1 cellular context compared by ENCODE assay signal in the genomic region with DNA sequence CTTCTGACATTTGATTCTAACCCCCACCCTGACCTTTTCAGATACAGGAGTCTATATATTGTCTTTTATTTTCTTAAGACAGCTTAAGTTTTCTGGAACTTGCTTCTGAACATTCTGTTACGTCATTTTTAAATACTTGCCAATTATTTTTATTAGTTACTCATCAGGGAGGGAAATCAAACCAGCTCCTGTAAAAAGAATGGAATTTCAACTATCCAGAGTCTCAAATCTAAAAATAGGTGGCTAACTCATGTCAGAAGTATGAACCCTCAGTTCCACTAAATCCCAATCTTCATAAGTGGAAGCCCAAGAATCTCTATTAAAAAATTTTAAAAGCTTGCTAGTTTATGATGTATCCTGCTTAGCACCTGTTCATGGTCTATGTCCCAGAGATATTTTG.
TF ChIP-seq lines count a peak whose summit lies in the region.

No MANE protein-coding gene starts in this region.

TF ChIP-seq in GM23338, 12 proteins besides CTCF, POLR2A, EP300 and RAD21 (continued from another document):
- TF ChIP-seq ZNF114 (CRISPR knock-in tag; IDR thresholded peaks at IDR 0.05) (no peak), EZH2phosphoT487 (IDR thresholded peaks at IDR 0.05; ENCODE audit: unreplicated experiment) (no peak), CREB1 (CRISPR knock-in tag; IDR thresholded peaks at IDR 0.05; ENCODE audit: low read depth) (no peak), POLR2AphosphoS5 (IDR thresholded peaks at IDR 0.05; ENCODE audit: low read depth) (no peak), EZH2 (IDR thresholded peaks at IDR 0.05; ENCODE audit: low read depth, unreplicated experiment) (no peak), ZNF331 (CRISPR knock-in tag; IDR thresholded peaks at IDR 0.05; ENCODE audit: low read depth) (no peak), STAT1 (IDR thresholded peaks at IDR 0.05; ENCODE audit: unreplicated experiment) (no peak), JUNB (IDR thresholded peaks at IDR 0.05; ENCODE audit: unreplicated experiment) (no peak)
- TF ChIP-seq, protein P1, sequence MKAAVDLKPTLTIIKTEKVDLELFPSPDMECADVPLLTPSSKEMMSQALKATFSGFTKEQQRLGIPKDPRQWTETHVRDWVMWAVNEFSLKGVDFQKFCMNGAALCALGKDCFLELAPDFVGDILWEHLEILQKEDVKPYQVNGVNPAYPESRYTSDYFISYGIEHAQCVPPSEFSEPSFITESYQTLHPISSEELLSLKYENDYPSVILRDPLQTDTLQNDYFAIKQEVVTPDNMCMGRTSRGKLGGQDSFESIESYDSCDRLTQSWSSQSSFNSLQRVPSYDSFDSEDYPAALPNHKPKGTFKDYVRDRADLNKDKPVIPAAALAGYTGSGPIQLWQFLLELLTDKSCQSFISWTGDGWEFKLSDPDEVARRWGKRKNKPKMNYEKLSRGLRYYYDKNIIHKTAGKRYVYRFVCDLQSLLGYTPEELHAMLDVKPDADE (IDR thresholded peaks at IDR 0.05): no peak
- TF ChIP-seq, protein P2, sequence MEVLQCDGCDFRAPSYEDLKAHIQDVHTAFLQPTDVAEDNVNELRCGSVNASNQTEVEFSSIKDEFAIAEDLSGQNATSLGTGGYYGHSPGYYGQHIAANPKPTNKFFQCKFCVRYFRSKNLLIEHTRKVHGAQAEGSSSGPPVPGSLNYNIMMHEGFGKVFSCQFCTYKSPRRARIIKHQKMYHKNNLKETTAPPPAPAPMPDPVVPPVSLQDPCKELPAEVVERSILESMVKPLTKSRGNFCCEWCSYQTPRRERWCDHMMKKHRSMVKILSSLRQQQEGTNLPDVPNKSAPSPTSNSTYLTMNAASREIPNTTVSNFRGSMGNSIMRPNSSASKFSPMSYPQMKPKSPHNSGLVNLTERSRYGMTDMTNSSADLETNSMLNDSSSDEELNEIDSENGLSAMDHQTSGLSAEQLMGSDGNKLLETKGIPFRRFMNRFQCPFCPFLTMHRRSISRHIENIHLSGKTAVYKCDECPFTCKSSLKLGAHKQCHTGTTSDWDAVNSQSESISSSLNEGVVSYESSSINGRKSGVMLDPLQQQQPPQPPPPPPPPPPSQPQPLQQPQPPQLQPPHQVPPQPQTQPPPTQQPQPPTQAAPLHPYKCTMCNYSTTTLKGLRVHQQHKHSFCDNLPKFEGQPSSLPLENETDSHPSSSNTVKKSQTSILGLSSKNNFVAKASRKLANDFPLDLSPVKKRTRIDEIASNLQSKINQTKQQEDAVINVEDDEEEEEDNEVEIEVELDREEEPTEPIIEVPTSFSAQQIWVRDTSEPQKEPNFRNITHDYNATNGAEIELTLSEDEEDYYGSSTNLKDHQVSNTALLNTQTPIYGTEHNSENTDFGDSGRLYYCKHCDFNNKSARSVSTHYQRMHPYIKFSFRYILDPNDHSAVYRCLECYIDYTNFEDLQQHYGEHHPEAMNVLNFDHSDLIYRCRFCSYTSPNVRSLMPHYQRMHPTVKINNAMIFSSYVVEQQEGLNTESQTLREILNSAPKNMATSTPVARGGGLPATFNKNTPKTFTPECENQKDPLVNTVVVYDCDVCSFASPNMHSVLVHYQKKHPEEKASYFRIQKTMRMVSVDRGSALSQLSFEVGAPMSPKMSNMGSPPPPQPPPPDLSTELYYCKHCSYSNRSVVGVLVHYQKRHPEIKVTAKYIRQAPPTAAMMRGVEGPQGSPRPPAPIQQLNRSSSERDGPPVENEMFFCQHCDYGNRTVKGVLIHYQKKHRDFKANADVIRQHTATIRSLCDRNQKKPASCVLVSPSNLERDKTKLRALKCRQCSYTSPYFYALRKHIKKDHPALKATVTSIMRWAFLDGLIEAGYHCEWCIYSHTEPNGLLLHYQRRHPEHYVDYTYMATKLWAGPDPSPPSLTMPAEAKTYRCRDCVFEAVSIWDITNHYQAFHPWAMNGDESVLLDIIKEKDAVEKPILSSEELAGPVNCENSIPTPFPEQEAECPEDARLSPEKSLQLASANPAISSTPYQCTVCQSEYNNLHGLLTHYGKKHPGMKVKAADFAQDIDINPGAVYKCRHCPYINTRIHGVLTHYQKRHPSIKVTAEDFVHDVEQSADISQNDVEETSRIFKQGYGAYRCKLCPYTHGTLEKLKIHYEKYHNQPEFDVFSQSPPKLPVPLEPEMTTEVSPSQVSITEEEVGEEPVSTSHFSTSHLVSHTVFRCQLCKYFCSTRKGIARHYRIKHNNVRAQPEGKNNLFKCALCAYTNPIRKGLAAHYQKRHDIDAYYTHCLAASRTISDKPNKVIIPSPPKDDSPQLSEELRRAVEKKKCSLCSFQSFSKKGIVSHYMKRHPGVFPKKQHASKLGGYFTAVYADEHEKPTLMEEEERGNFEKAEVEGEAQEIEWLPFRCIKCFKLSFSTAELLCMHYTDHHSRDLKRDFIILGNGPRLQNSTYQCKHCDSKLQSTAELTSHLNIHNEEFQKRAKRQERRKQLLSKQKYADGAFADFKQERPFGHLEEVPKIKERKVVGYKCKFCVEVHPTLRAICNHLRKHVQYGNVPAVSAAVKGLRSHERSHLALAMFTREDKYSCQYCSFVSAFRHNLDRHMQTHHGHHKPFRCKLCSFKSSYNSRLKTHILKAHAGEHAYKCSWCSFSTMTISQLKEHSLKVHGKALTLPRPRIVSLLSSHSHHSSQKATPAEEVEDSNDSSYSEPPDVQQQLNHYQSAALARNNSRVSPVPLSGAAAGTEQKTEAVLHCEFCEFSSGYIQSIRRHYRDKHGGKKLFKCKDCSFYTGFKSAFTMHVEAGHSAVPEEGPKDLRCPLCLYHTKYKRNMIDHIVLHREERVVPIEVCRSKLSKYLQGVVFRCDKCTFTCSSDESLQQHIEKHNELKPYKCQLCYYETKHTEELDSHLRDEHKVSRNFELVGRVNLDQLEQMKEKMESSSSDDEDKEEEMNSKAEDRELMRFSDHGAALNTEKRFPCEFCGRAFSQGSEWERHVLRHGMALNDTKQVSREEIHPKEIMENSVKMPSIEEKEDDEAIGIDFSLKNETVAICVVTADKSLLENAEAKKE (CRISPR knock-in tag; IDR thresholded peaks at IDR 0.05): no peak
TF ChIP-seq in GM23338: peak in this region for 0.
